Comparison of ENCODE assay signal across 35 cellular contexts in genomic region chrX:31334997-31335396, GRCh38.
"Had no signal": no experiment of that assay in that cellular context is flagged by ENCODE, and none has a peak within 500 bp of the region (broad histone marks: within the 10 kb centered on the region; RNA-seq: fewer than 3 reads in every experiment).

No MANE protein-coding gene starts in this region.

- ATAC-seq: activated CD4-positive, alpha-beta T cell treated with anti-CD3 and anti-CD28 coated beads for 36 hours; activated CD8-positive, alpha-beta memory T cell treated with anti-CD3 and anti-CD28 coated beads, Interleukin-2, amount 10 ng/mL, durations not matched to agents 7 days and 5 days; activated CD8-positive, alpha-beta T cell treated with anti-CD3 and anti-CD28 coated beads, Interleukin-2, amount 10 ng/mL, durations not matched to agents 7 days and 5 days; activated naive CD8-positive, alpha-beta T cell treated with anti-CD3 and anti-CD28 coated beads, Interleukin-2, amount 50 U/mL, for 24 hours; esophagus mucosa had no signal

- FAIRE-seq: frontal cortex had no signal

- DNase-seq: activated CD4-positive, alpha-beta memory T cell treated with anti-CD3 and anti-CD28 coated beads for 36 hours; activated CD4-positive, alpha-beta T cell treated with anti-CD3 and anti-CD28 coated beads for 36 hours; activated CD4-positive, alpha-beta T cell treated with anti-CD3 and anti-CD28 coated beads, Interleukin-2, amount 10 ng/mL, durations not matched to agents 24 days and 14 days; activated CD4-positive, CD25-positive, alpha-beta regulatory T cell; activated CD4-positive, CD25-positive, alpha-beta regulatory T cell treated with anti-CD3 and anti-CD28 coated beads, Interleukin-2, amount 50 U/mL, for 72 hours; activated CD8-positive, alpha-beta memory T cell treated with anti-CD3 and anti-CD28 coated beads, Interleukin-2, amount 10 ng/mL, durations not matched to agents 7 days and 5 days; activated CD8-positive, alpha-beta memory T cell treated with anti-CD3 and anti-CD28 coated beads, Interleukin-2, amount 50 U/mL, for 4 hours; activated CD8-positive, alpha-beta T cell treated with anti-CD3 and anti-CD28 coated beads, Interleukin-2, amount 10 ng/mL, durations not matched to agents 7 days and 5 days; activated effector memory CD4-positive, alpha-beta T cell treated with anti-CD3 and anti-CD28 coated beads, Interleukin-2, amount 50 U/mL, for 16 hours; activated naive CD4-positive, alpha-beta T cell treated with anti-CD3 and anti-CD28 coated beads for 36 hours; activated naive CD8-positive, alpha-beta T cell treated with anti-CD3 and anti-CD28 coated beads for 36 hours; activated naive CD8-positive, alpha-beta T cell treated with anti-CD3 and anti-CD28 coated beads, Interleukin-2, amount 50 U/mL, for 24 hours; activated T-cell treated with anti-CD3 and anti-CD28 coated beads, Interleukin-2, amount 50 U/mL, for 1 hour; activated T-cell treated with anti-CD3 and anti-CD28 coated beads, Interleukin-2, amount 50 U/mL, for 48 hours; adrenal gland; amygdala; aorta; central memory CD4-positive, alpha-beta T cell; cerebellar nuclear complex; dorsolateral prefrontal cortex; effector memory CD4-positive, alpha-beta T cell; endodermal cell; foreskin fibroblast; head of caudate nucleus; T-helper 2 cell had no signal

- H3K36me3 ChIP-seq: adrenal gland, breast epithelium, cardiac muscle cell had no signal

- H3K9me3 Mint-ChIP-seq: activated CD4-positive, alpha-beta memory T cell treated with anti-CD3 and anti-CD28 coated beads for 36 hours; activated CD4-positive, alpha-beta T cell treated with anti-CD3 and anti-CD28 coated beads, Interleukin-2, amount 10 ng/mL, durations not matched to agents 24 days and 14 days; activated naive CD4-positive, alpha-beta T cell treated with anti-CD3 and anti-CD28 coated beads for 36 hours; activated naive CD4-positive, alpha-beta T cell treated with anti-CD3 and anti-CD28 coated beads, Interleukin-2, amount 50 U/mL, for 24 hours; activated naive CD8-positive, alpha-beta T cell treated with anti-CD3 and anti-CD28 coated beads for 36 hours; activated naive CD8-positive, alpha-beta T cell treated with anti-CD3 and anti-CD28 coated beads, Interleukin-2, amount 50 U/mL, for 24 hours; activated T-helper 1 cell treated with anti-CD3 and anti-CD28 coated beads, Interleukin-12 subunit alpha, Interleukin-12 subunit beta, Interleukin-2, Interleukin-4 antibody, amounts not matched to agents 30 ng/mL and 10 ng/mL and 1 ng/mL, durations not matched to agents 14 hours and 24 hours and 36 hours; activated T-helper 2 cell treated with anti-CD3 and anti-CD28 coated beads, Interferon-gamma antibody, Interleukin-2, Interleukin-4, amounts not matched to agents 10 μg/mL and 5 μg/mL and 100 μg/mL, durations not matched to agents 14 hours and 24 hours and 36 hours; dendritic cell treated with granulocyte-macrophage colony-stimulating factor and Interleukin-4, amounts not matched to agents 40 ng/mL and 50 ng/mL, for 4 days had no signal

- H3K4me1 Mint-ChIP-seq: activated CD4-positive, alpha-beta T cell treated with anti-CD3 and anti-CD28 coated beads for 36 hours; activated CD4-positive, alpha-beta T cell treated with anti-CD3 and anti-CD28 coated beads, Interleukin-2, amount 10 ng/mL, durations not matched to agents 24 days and 14 days; activated CD8-positive, alpha-beta memory T cell treated with anti-CD3 and anti-CD28 coated beads, Interleukin-2, amount 10 ng/mL, durations not matched to agents 7 days and 5 days; activated naive CD4-positive, alpha-beta T cell treated with anti-CD3 and anti-CD28 coated beads, Interleukin-2, amount 50 U/mL, for 24 hours; activated naive CD8-positive, alpha-beta T cell treated with anti-CD3 and anti-CD28 coated beads for 36 hours; activated naive CD8-positive, alpha-beta T cell treated with anti-CD3 and anti-CD28 coated beads, Interleukin-2, amount 50 U/mL, for 24 hours had no signal

- H3K27ac Mint-ChIP-seq: activated CD4-positive, alpha-beta memory T cell treated with anti-CD3 and anti-CD28 coated beads for 36 hours; activated CD4-positive, alpha-beta T cell treated with anti-CD3 and anti-CD28 coated beads for 36 hours; activated CD4-positive, alpha-beta T cell treated with anti-CD3 and anti-CD28 coated beads, Interleukin-2, amount 10 ng/mL, durations not matched to agents 24 days and 14 days; activated CD8-positive, alpha-beta memory T cell treated with anti-CD3 and anti-CD28 coated beads, Interleukin-2, amount 10 ng/mL, durations not matched to agents 7 days and 5 days; activated CD8-positive, alpha-beta T cell treated with anti-CD3 and anti-CD28 coated beads, Interleukin-2, amount 10 ng/mL, durations not matched to agents 7 days and 5 days; activated naive CD4-positive, alpha-beta T cell treated with anti-CD3 and anti-CD28 coated beads for 36 hours; activated naive CD4-positive, alpha-beta T cell treated with anti-CD3 and anti-CD28 coated beads, Interleukin-2, amount 50 U/mL, for 24 hours; activated naive CD8-positive, alpha-beta T cell treated with anti-CD3 and anti-CD28 coated beads for 36 hours; activated naive CD8-positive, alpha-beta T cell treated with anti-CD3 and anti-CD28 coated beads, Interleukin-2, amount 50 U/mL, for 24 hours; activated T-helper 1 cell treated with anti-CD3 and anti-CD28 coated beads, Interleukin-12 subunit alpha, Interleukin-12 subunit beta, Interleukin-2, Interleukin-4 antibody, amounts not matched to agents 30 ng/mL and 10 ng/mL and 1 ng/mL, durations not matched to agents 14 hours and 24 hours and 36 hours; activated T-helper 2 cell treated with anti-CD3 and anti-CD28 coated beads, Interferon-gamma antibody, Interleukin-2, Interleukin-4, amounts not matched to agents 10 μg/mL and 5 μg/mL and 100 μg/mL, durations not matched to agents 14 hours and 24 hours and 36 hours; brain; dendritic cell treated with granulocyte-macrophage colony-stimulating factor and Interleukin-4, amounts not matched to agents 40 ng/mL and 50 ng/mL, for 4 days; endodermal cell had no signal

- H3K36me3 Mint-ChIP-seq: activated CD4-positive, alpha-beta memory T cell treated with anti-CD3 and anti-CD28 coated beads for 36 hours; activated CD8-positive, alpha-beta memory T cell treated with anti-CD3 and anti-CD28 coated beads, Interleukin-2, amount 10 ng/mL, durations not matched to agents 7 days and 5 days; activated naive CD4-positive, alpha-beta T cell treated with anti-CD3 and anti-CD28 coated beads, Interleukin-2, amount 50 U/mL, for 24 hours; activated naive CD8-positive, alpha-beta T cell treated with anti-CD3 and anti-CD28 coated beads for 36 hours; brain had no signal

- H3K4me3 Mint-ChIP-seq: activated CD4-positive, alpha-beta memory T cell treated with anti-CD3 and anti-CD28 coated beads for 36 hours; activated CD4-positive, alpha-beta T cell treated with anti-CD3 and anti-CD28 coated beads for 36 hours; activated CD4-positive, alpha-beta T cell treated with anti-CD3 and anti-CD28 coated beads, Interleukin-2, amount 10 ng/mL, durations not matched to agents 24 days and 14 days; activated CD8-positive, alpha-beta memory T cell treated with anti-CD3 and anti-CD28 coated beads, Interleukin-2, amount 10 ng/mL, durations not matched to agents 7 days and 5 days; activated CD8-positive, alpha-beta T cell treated with anti-CD3 and anti-CD28 coated beads, Interleukin-2, amount 10 ng/mL, durations not matched to agents 7 days and 5 days; activated naive CD4-positive, alpha-beta T cell treated with anti-CD3 and anti-CD28 coated beads for 36 hours; activated naive CD4-positive, alpha-beta T cell treated with anti-CD3 and anti-CD28 coated beads, Interleukin-2, amount 50 U/mL, for 24 hours; activated naive CD8-positive, alpha-beta T cell treated with anti-CD3 and anti-CD28 coated beads for 36 hours; activated naive CD8-positive, alpha-beta T cell treated with anti-CD3 and anti-CD28 coated beads, Interleukin-2, amount 50 U/mL, for 24 hours; activated T-helper 1 cell treated with anti-CD3 and anti-CD28 coated beads, Interleukin-12 subunit alpha, Interleukin-12 subunit beta, Interleukin-2, Interleukin-4 antibody, amounts not matched to agents 30 ng/mL and 10 ng/mL and 1 ng/mL, durations not matched to agents 14 hours and 24 hours and 36 hours; brain; dendritic cell treated with granulocyte-macrophage colony-stimulating factor and Interleukin-4, amounts not matched to agents 40 ng/mL and 50 ng/mL, for 4 days; endodermal cell had no signal

- H3K4me3 ChIP-seq: adrenal gland, breast epithelium, cardiac muscle cell, coronary artery, dorsolateral prefrontal cortex had no signal

- H3K9me3 ChIP-seq: adrenal gland, breast epithelium had no signal

- H3K4me1 ChIP-seq: adrenal gland, breast epithelium had no signal

- H3K27me3 ChIP-seq: adrenal gland, cardiac muscle cell had no signal

- H3K27me3 Mint-ChIP-seq: activated CD4-positive, alpha-beta memory T cell treated with anti-CD3 and anti-CD28 coated beads for 36 hours; activated CD4-positive, alpha-beta T cell treated with anti-CD3 and anti-CD28 coated beads for 36 hours; activated CD8-positive, alpha-beta memory T cell treated with anti-CD3 and anti-CD28 coated beads, Interleukin-2, amount 10 ng/mL, durations not matched to agents 7 days and 5 days; activated naive CD4-positive, alpha-beta T cell treated with anti-CD3 and anti-CD28 coated beads, Interleukin-2, amount 50 U/mL, for 24 hours; activated naive CD8-positive, alpha-beta T cell treated with anti-CD3 and anti-CD28 coated beads for 36 hours; activated naive CD8-positive, alpha-beta T cell treated with anti-CD3 and anti-CD28 coated beads, Interleukin-2, amount 50 U/mL, for 24 hours; brain; dendritic cell treated with granulocyte-macrophage colony-stimulating factor and Interleukin-4, amounts not matched to agents 40 ng/mL and 50 ng/mL, for 4 days had no signal

- H3K27ac ChIP-seq: adrenal gland, breast epithelium, cardiac muscle cell, coronary artery, dorsolateral prefrontal cortex had no signal
